8 cellular contexts compared by ENCODE assay signal in the genomic region with DNA sequence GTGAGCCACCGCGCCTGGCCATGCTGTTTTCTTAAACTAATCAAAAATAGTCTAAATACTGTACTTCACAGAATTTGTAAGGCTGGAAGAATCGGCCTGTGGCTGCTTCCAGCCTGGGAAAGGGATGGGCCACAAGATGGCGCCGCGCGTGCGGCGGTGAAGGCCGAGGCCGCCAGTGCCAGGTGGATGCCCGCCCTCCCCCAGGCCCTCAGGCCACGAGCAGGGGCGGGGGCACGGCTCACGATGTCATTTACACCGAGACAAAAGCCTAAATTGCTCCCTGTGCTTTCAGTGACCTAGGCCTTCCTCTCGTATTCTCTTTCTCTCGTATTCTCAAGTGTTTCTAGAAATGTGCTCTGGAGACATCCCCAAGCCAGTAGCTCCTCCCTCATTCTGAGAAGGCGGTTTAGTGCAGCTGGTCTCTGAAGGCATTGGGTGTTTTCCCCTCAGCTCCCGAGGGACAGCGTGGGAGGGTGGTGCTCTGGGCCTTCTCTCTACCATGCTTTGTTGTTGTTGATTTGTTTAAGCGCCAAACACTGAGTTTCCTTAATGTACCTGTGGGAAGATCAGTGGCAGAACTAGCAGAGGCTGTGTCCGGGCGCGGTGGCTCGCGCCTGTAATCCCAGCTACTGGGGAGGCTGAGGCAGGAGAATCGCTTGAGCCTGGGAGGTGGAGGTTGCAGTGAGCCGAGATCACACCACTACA.
DNase-seq lines count a peak whose midpoint lies in the region; ATAC-seq and TF ChIP-seq lines count a peak whose summit lies in the region.

No MANE protein-coding gene starts in this region.

- no peak for TF ChIP-seq POLR2A in transverse colon (IDR thresholded peaks at IDR 0.05)

- no peaks in the 10 kb centered on the region for H3K36me3 Mint-ChIP-seq in activated naive CD4-positive, alpha-beta T cell treated with anti-CD3 and anti-CD28 coated beads, Interleukin-2, amount 50 U/mL, for 72 hours

- H3K27ac Mint-ChIP-seq in activated naive CD4-positive, alpha-beta T cell treated with anti-CD3 and anti-CD28 coated beads, Interleukin-2, amount 50 U/mL, for 72 hours, result peak overlapping the region; percentile 79 to 84

- H3K27ac ChIP-seq in parathyroid adenoma, result no peak overlapping the region
- peak overlapping the region; percentile 69 to 79 (median 71) for H3K27ac ChIP-seq in transverse colon

- intact Hi-C loops in Right ventricle myocardium inferior (cut with DNase I), result loop anchor here (1.0 to 10.0 kb wide), 5 partner anchors 220 to 840 kb away; partner anchors contain the start of gene OPTN
- intact Hi-C loops in transverse colon (cut with DNase I; ENCODE audit: low total_unique reads), result loop anchor here (1.0 kb wide), 1 partner anchor 447 kb away; no protein-coding TSS in a partner anchor

- in situ Hi-C loops in HAP-1 (cut with MboI; ENCODE audit: low sequenced_read_pairs), result loop anchor here (5.0 to 25.0 kb wide), 2 partner anchors 448 to 798 kb away; no protein-coding TSS in a partner anchor
- in situ Hi-C loops in transverse colon (cut with MboI; ENCODE audit: low pct_ligation_motif_present in 1 of 4, low pct_unique_long_range_greater_than_20kb in 1 of 4, low sequenced_read_pairs in 3 of 4), result loop anchor here (5.0 to 25.0 kb wide), 8 partner anchors 223 to 823 kb away; no protein-coding TSS in a partner anchor

- H3K79me2 ChIP-seq in parathyroid adenoma, result no peaks in the 10 kb centered on the region

- H3K27me3 ChIP-seq in HAP-1 (ENCODE audit: low read depth) (no peaks in the 10 kb centered on the region), parathyroid adenoma (ENCODE audit: control insufficient read depth, insufficient read depth, low read length) (no peaks in the 10 kb centered on the region), transverse colon (no peaks in the 10 kb centered on the region)

- 20 to 24% methylated on average over 9 to 29 of the region's 30 CpGs for WGBS in transverse colon (ENCODE audit: low coverage in 1 of 2), 2 donors

- H3K4me3 ChIP-seq in HAP-1, result peak overlapping the region; percentile 4; the same call in 1 of the 2 replicates
- H3K4me3 ChIP-seq in parathyroid adenoma (ENCODE audit: low read depth, low read length), result peak overlapping the region; percentile 39
- peak overlapping the region in 3 of 4 donors; percentile 19 to 56 (median 30) for H3K4me3 ChIP-seq in transverse colon

- peaks cover 3% of the 10 kb centered on the region for H3K4me1 ChIP-seq in HAP-1
- H3K4me1 ChIP-seq in parathyroid adenoma, result no peaks in the 10 kb centered on the region
- peaks cover 3 to 26% (median 13%) of the 10 kb centered on the region in 4 donors for H3K4me1 ChIP-seq in transverse colon

- H3K9me3 ChIP-seq in HAP-1 (no peaks in the 10 kb centered on the region), parathyroid adenoma (ENCODE audit: control insufficient read depth, low read length) (no peaks in the 10 kb centered on the region), transverse colon (no peaks in the 10 kb centered on the region)

- no peak overlapping the region for H3K9ac ChIP-seq in parathyroid adenoma

- H3K36me3 ChIP-seq in HAP-1 (replicated peaks) (no peaks in the 10 kb centered on the region), parathyroid adenoma (ENCODE audit: control insufficient read depth, insufficient read depth, low read length) (no peaks in the 10 kb centered on the region), transverse colon (no peaks in the 10 kb centered on the region)

- H3K9me3 Mint-ChIP-seq in activated naive CD4-positive, alpha-beta T cell treated with anti-CD3 and anti-CD28 coated beads, Interleukin-2, amount 50 U/mL, for 72 hours, result no peaks in the 10 kb centered on the region

- peak overlapping the region; percentile 86 for H3K4me2 ChIP-seq in parathyroid adenoma (ENCODE audit: low read length)

- peak; percentile 11 for DNase-seq in GM04503 (ENCODE audit: low read depth)
- peak; percentile 91 to 92 for DNase-seq in HAP-1 (ENCODE audit: low spot score in 2 of 2)
- DNase-seq in M059J (ENCODE audit: low read depth), result peak; percentile 43
- DNase-seq in SK-N-DZ (ENCODE audit: low spot score), result peak; percentile 80
- peak; percentile 77 to 79 for DNase-seq in activated naive CD4-positive, alpha-beta T cell treated with anti-CD3 and anti-CD28 coated beads, Interleukin-2, amount 50 U/mL, for 72 hours (ENCODE audit: low spot score in 2 of 2)
- peak; percentile 91 for DNase-seq in Right ventricle myocardium inferior (ENCODE audit: missing footprints)
- DNase-seq in transverse colon, result peak; percentile 85

- no peak for TF ChIP-seq EP300 in transverse colon (IDR thresholded peaks at IDR 0.05; ENCODE audit: low read depth)

- TF ChIP-seq CTCF in parathyroid adenoma (IDR thresholded peaks at IDR 0.05) (peak; percentile 79), transverse colon (IDR thresholded peaks at IDR 0.05) (peak; percentile 77 to 82 (median 80))

- H2AFZ ChIP-seq in parathyroid adenoma, result peak overlapping the region; percentile 84

- ATAC-seq in activated naive CD4-positive, alpha-beta T cell treated with anti-CD3 and anti-CD28 coated beads, Interleukin-2, amount 50 U/mL, for 72 hours, result peak; percentile 87 to 90
- ATAC-seq in Right ventricle myocardium inferior, result peak; percentile 82

Comparison
In these comparisons a context has a peak if more than half of its experiments do, and no peak if none do; other contexts are left out.
1. DNase-seq: peak in every context shown above with its lines; median percentile 92 in HAP-1; 91 in Right ventricle myocardium inferior; 85 in transverse colon; 80 in SK-N-DZ; 78 in activated naive CD4-positive, alpha-beta T cell treated with anti-CD3 and anti-CD28 coated beads, Interleukin-2, amount 50 U/mL, for 72 hours; 43 in M059J; 11 in GM04503.